In the genomic region with DNA sequence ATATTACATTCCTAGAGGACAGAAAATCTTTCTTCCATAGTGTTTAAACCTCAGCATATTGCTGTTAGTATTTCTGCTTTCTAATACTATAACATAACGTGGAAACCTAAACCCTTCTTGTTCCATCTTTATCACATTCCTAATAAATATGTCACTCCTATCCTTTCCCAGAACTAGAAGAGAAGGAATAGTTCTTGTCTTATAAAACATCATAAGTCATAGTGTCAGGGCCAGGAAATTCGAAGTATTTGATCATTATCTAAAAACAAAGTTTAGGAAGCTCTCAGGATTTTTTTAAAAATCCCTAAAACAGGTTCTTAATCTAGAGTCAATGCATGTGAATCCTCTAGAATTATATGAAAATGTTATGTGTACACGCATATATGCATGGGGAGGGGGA, we compare ENCODE assay signal across 1 cellular context.
TF ChIP-seq lines count a peak whose summit lies in the region.

No MANE protein-coding gene starts in this region.

TF ChIP-seq in HepG2, 621 proteins besides CTCF, POLR2A, EP300 and RAD21:
- TF ChIP-seq RARA (CRISPR knock-in tag; IDR thresholded peaks at IDR 0.05) (no peak), ZC3H4 (CRISPR knock-in tag; IDR thresholded peaks at IDR 0.05; ENCODE audit: borderline replicate concordance) (no peak), IKZF4 (CRISPR knock-in tag; IDR thresholded peaks at IDR 0.05; ENCODE audit: borderline replicate concordance, low read depth, not compliant biosample characterization) (no peak), ZKSCAN8 (CRISPR knock-in tag; IDR thresholded peaks at IDR 0.05; ENCODE audit: borderline replicate concordance) (no peak), POLR2G (IDR thresholded peaks at IDR 0.05; ENCODE audit: low read depth, low read length) (no peak), ZNF773 (CRISPR knock-in tag; IDR thresholded peaks at IDR 0.05; ENCODE audit: borderline replicate concordance) (no peak), ZNF503 (CRISPR knock-in tag; IDR thresholded peaks at IDR 0.05) (no peak), ZNF777 (CRISPR knock-in tag; IDR thresholded peaks at IDR 0.05) (no peak), DNMT1 (CRISPR knock-in tag; IDR thresholded peaks at IDR 0.05) (no peak), GATAD2A (CRISPR knock-in tag; IDR thresholded peaks at IDR 0.05) (no peak), PRMT3 (CRISPR knock-in tag; IDR thresholded peaks at IDR 0.05; ENCODE audit: borderline replicate concordance, low read depth) (no peak), ZSCAN21 (CRISPR knock-in tag; IDR thresholded peaks at IDR 0.05; ENCODE audit: borderline replicate concordance) (no peak), ZNF101 (CRISPR knock-in tag; IDR thresholded peaks at IDR 0.05; ENCODE audit: borderline replicate concordance, low read depth) (no peak), MIER3 (CRISPR knock-in tag; IDR thresholded peaks at IDR 0.05; ENCODE audit: borderline replicate concordance) (no peak), ZMYM4 (CRISPR knock-in tag; IDR thresholded peaks at IDR 0.05) (no peak), NFYB (CRISPR knock-in tag; IDR thresholded peaks at IDR 0.05) (no peak)
- TF ChIP-seq, protein P1, sequence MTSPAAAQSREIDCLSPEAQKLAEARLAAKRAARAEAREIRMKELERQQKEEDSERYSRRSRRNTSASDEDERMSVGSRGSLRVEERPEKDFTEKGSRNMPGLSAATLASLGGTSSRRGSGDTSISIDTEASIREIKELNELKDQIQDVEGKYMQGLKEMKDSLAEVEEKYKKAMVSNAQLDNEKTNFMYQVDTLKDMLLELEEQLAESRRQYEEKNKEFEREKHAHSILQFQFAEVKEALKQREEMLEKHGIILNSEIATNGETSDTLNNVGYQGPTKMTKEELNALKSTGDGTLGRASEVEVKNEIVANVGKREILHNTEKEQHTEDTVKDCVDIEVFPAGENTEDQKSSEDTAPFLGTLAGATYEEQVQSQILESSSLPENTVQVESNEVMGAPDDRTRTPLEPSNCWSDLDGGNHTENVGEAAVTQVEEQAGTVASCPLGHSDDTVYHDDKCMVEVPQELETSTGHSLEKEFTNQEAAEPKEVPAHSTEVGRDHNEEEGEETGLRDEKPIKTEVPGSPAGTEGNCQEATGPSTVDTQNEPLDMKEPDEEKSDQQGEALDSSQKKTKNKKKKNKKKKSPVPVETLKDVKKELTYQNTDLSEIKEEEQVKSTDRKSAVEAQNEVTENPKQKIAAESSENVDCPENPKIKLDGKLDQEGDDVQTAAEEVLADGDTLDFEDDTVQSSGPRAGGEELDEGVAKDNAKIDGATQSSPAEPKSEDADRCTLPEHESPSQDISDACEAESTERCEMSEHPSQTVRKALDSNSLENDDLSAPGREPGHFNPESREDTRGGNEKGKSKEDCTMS (CRISPR knock-in tag; conservative IDR thresholded peaks at IDR 0.05), result no peak
